ENCODE assay signal across 7 cellular contexts in genomic region chr19:21568816-21569496, GRCh38.
A peak's percentile ranks its signal among the peaks of the same experiment; 100 is the strongest.
DNase-seq lines count a peak whose midpoint lies in the region; ATAC-seq and TF ChIP-seq lines count a peak whose summit lies in the region.

No MANE protein-coding gene starts in this region.

- ATAC-seq in HG03064 (IDR thresholded peaks at IDR 0.05; ENCODE audit: low read depth, unreplicated experiment), result peak; percentile 90

- no peak for TF ChIP-seq CTCF in astrocyte of the spinal cord (IDR thresholded peaks at IDR 0.05; ENCODE audit: low read depth, low read length)

- DNase-seq in T-helper 22 cell (ENCODE audit: low read depth) (peak; percentile 82), astrocyte of the spinal cord (ENCODE audit: low read depth, low spot score) (peak; percentile 57), kidney glomerular epithelial cell (lab: John Stamatoyannopoulos, UW) (peak; percentile 68), iPS-NIHi7 (ENCODE audit: extremely low spot score) (no peak), NCI-H2107 (lab: John Stamatoyannopoulos, UW) (no peak)
- DNase-seq in stimulated activated CD4-positive, alpha-beta T cell treated with anti-CD3 and anti-CD28 coated beads, Interleukin-1b, Interleukin-23, amount 100 ng/mL, for 48 hours, result peak; percentile 93

- in situ Hi-C loops in astrocyte of the spinal cord (cut with HindIII; ENCODE audit: low sequenced_read_pairs), result no loop called here

- H3K4me3 ChIP-seq in astrocyte of the spinal cord (ENCODE audit: low read depth, low read length), result peak overlapping the region; percentile 27

Comparison
In these comparisons a context has a peak if more than half of its experiments do, and no peak if none do; other contexts are left out.
1. DNase-seq: peak in T-helper 22 cell (single experiment), astrocyte of the spinal cord (single experiment), kidney glomerular epithelial cell (single experiment) and stimulated activated CD4-positive, alpha-beta T cell treated with anti-CD3 and anti-CD28 coated beads, Interleukin-1b, Interleukin-23, amount 100 ng/mL, for 48 hours (single experiment); none in iPS-NIHi7 (single experiment) and NCI-H2107 (single experiment).